In the genomic region with DNA sequence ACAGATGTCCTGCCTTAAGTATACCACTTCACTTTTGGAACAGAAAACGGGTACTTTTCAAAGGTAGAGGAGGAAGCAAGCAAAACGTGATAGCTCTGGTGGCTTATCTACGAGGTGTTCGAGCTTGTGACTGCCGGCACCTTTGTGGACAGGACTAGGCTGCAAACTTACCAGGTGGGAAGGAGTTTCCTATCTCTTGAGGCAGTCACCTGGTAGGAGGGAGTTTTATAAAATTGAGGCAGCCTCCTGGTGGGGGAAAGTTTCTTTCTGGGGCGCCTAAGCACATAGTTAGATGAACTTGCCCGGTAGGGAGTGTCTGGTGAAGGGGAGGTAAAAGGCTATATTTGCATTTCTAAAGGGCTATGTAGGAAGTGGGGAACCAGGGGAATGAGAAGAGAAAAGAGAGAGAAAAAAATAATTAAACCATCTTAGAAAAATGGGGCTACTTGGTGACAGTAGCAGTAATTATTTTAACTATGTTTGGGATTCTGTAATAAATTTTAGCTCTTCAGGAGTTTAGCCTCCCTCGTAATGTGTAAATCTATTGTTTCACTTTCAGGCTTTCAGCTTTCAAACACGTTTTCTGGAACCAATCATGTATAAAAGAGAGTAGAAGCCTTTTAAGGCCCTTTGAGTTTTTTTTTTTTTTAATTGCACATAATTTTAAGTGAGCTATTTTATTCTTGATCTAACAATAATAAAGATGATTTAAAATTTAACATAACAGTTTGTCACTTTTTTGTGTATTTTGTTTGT, we compare ENCODE assay signal across 18 cellular contexts.
"Had no signal": no experiment of that assay in that cellular context is flagged by ENCODE, and none has a peak within 500 bp of the region (broad histone marks: within the 10 kb centered on the region; RNA-seq: fewer than 3 reads in every experiment).

No MANE protein-coding gene starts in this region.

- ATAC-seq: gastrocnemius medialis, left lobe of liver had no signal

- H3K27ac Mint-ChIP-seq: activated naive CD4-positive, alpha-beta T cell treated with anti-CD3 and anti-CD28 coated beads, Interleukin-2, amount 10 ng/mL, durations not matched to agents 7 days and 5 days; activated T-helper 2 cell treated with anti-CD3 and anti-CD28 coated beads, Interferon-gamma antibody, Interleukin-2, Interleukin-4, amounts not matched to agents 10 μg/mL and 5 μg/mL and 100 μg/mL, durations not matched to agents 14 hours and 24 hours and 36 hours; T-helper 1 cell treated with Interleukin-12 subunit alpha and Interleukin-12 subunit beta and Interleukin-4 antibody, amounts not matched to agents 30 μg/mL and 1 μg/mL, for 36 hours had no signal

- H3K4me1 ChIP-seq: colonic mucosa, gastrocnemius medialis, vagina had no signal

- H3K36me3 Mint-ChIP-seq: activated naive CD4-positive, alpha-beta T cell treated with anti-CD3 and anti-CD28 coated beads, Interleukin-2, amount 10 ng/mL, durations not matched to agents 7 days and 5 days had no signal

- H3K9me3 Mint-ChIP-seq: activated naive CD4-positive, alpha-beta T cell treated with anti-CD3 and anti-CD28 coated beads, Interleukin-2, amount 10 ng/mL, durations not matched to agents 7 days and 5 days; activated T-helper 2 cell treated with anti-CD3 and anti-CD28 coated beads, Interferon-gamma antibody, Interleukin-2, Interleukin-4, amounts not matched to agents 10 μg/mL and 5 μg/mL and 100 μg/mL, durations not matched to agents 14 hours and 24 hours and 36 hours; neural crest cell; stimulated activated naive CD8-positive, alpha-beta T cell treated with anti-CD3 and anti-CD28 coated beads, Interleukin-15, amount 100 ng/mL, for 72 hours; T-helper 1 cell treated with Interleukin-12 subunit alpha and Interleukin-12 subunit beta and Interleukin-4 antibody, amounts not matched to agents 30 μg/mL and 1 μg/mL, for 36 hours had no signal

- DNase-seq: activated naive CD4-positive, alpha-beta T cell treated with anti-CD3 and anti-CD28 coated beads, Interleukin-2, amount 10 ng/mL, durations not matched to agents 7 days and 5 days; caudate nucleus; colonic mucosa; effector CD8-positive, alpha-beta T cell; gastrocnemius medialis; islet precursor cell; ovary; retina; stimulated activated CD4-positive, alpha-beta T cell treated with anti-CD3 and anti-CD28 coated beads, Interleukin-15, amount 100 ng/mL, for 24 hours; stimulated activated CD4-positive, alpha-beta T cell treated with anti-CD3 and anti-CD28 coated beads, Interleukin-4, amount 100 ng/mL, for 24 hours; stimulated activated naive CD8-positive, alpha-beta T cell treated with anti-CD3 and anti-CD28 coated beads, Interleukin-15, amount 100 ng/mL, for 72 hours had no signal

- H3K4me1 Mint-ChIP-seq: activated naive CD4-positive, alpha-beta T cell treated with anti-CD3 and anti-CD28 coated beads, Interleukin-2, amount 10 ng/mL, durations not matched to agents 7 days and 5 days; stimulated activated naive CD8-positive, alpha-beta T cell treated with anti-CD3 and anti-CD28 coated beads, Interleukin-15, amount 100 ng/mL, for 72 hours had no signal

- H3K9me3 ChIP-seq: colonic mucosa, gastrocnemius medialis, ovary, thoracic aorta, vagina had no signal

- H3K27me3 Mint-ChIP-seq: stimulated activated naive CD8-positive, alpha-beta T cell treated with anti-CD3 and anti-CD28 coated beads, Interleukin-15, amount 100 ng/mL, for 72 hours had no signal

- H3K27me3 ChIP-seq: colonic mucosa, gastrocnemius medialis, ovary, vagina had no signal

- H3K27ac ChIP-seq: colonic mucosa, epithelial cell of prostate, gastrocnemius medialis, ovary, thoracic aorta, vagina had no signal

- H3K4me3 Mint-ChIP-seq: activated naive CD4-positive, alpha-beta T cell treated with anti-CD3 and anti-CD28 coated beads, Interleukin-2, amount 10 ng/mL, durations not matched to agents 7 days and 5 days; neural crest cell; stimulated activated naive CD8-positive, alpha-beta T cell treated with anti-CD3 and anti-CD28 coated beads, Interleukin-15, amount 100 ng/mL, for 72 hours; T-helper 1 cell treated with Interleukin-12 subunit alpha and Interleukin-12 subunit beta and Interleukin-4 antibody, amounts not matched to agents 30 μg/mL and 1 μg/mL, for 36 hours had no signal

- H3K4me3 ChIP-seq: colonic mucosa, gastrocnemius medialis, ovary, thoracic aorta, vagina had no signal

- H3K36me3 ChIP-seq: colonic mucosa, gastrocnemius medialis, ovary, thoracic aorta, vagina had no signal
